Comparison of ENCODE assay signal across 20 cellular contexts in the genomic region with DNA sequence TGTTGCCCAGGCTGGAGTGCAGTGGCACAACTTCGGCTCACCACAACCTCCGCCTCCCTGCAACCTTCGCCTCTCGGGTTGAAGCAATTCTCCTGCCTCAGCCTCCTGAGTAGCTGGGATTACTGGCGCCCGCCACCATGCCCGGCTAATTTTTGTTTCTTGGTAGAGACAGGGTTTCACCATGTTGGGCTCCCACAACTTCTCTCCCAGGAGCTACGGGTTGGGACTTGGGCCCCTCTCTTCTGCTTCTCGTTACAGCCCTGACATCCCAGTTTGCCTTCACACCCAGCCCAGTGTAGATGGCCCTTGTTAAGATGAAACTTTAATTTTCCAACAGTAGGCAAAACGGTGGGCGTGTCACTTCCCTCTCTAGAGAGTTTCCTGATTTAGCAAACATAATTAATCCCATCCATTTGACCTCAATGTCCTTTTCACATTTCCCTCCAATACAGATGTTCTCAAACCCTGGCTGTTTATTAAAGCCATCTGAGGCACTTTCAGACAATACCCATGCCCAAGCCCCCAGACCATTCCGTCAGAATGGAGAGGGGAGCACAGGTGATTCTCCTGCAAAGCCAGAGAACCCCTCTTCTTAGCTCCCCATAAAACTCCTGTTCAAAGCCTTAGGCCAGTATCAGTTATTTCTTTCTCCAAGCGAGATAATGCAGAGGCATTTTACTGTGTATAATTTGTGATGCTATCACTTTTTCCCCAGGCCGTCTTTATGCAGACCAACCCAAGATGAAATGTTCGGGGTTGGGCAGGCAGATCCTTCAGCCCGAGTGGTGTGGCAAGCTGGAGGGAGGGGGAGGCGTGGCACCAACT.
"Had no signal": no experiment of that assay in that cellular context is flagged by ENCODE, and none has a peak within 500 bp of the region (broad histone marks: within the 10 kb centered on the region; RNA-seq: fewer than 3 reads in every experiment).

No MANE protein-coding gene starts in this region.

- H3K27ac Mint-ChIP-seq: activated CD4-positive, alpha-beta memory T cell treated with anti-CD3 and anti-CD28 coated beads, Interleukin-2, amount 10 ng/mL, durations not matched to agents 7 days and 5 days; activated T-cell treated with anti-CD3 and anti-CD28 coated beads, Interleukin-2, amount 50 U/mL, for 24 hours; natural killer cell; T-cell had no signal

- H3K4me3 Mint-ChIP-seq: activated CD4-positive, alpha-beta memory T cell treated with anti-CD3 and anti-CD28 coated beads, Interleukin-2, amount 10 ng/mL, durations not matched to agents 7 days and 5 days; activated T-cell treated with anti-CD3 and anti-CD28 coated beads, Interleukin-2, amount 50 U/mL, for 24 hours; central memory CD8-positive, alpha-beta T cell; natural killer cell; T-cell had no signal

- H3K27me3 ChIP-seq: brain microvascular endothelial cell, colonic mucosa, esophagus squamous epithelium, neutrophil, thyroid gland had no signal

- H3K9me3 Mint-ChIP-seq: activated CD4-positive, alpha-beta memory T cell treated with anti-CD3 and anti-CD28 coated beads, Interleukin-2, amount 10 ng/mL, durations not matched to agents 7 days and 5 days; activated T-cell treated with anti-CD3 and anti-CD28 coated beads, Interleukin-2, amount 50 U/mL, for 24 hours; central memory CD8-positive, alpha-beta T cell; natural killer cell; T-cell had no signal

- H3K4me3 ChIP-seq: colonic mucosa, esophagus squamous epithelium, thyroid gland had no signal

- H3K9ac ChIP-seq: parathyroid adenoma had no signal

- H2AFZ ChIP-seq: parathyroid adenoma had no signal

- H3K4me1 ChIP-seq: colonic mucosa, parathyroid adenoma, thyroid gland had no signal

- H3K36me3 Mint-ChIP-seq: natural killer cell had no signal

- H3K4me1 Mint-ChIP-seq: activated CD4-positive, alpha-beta memory T cell treated with anti-CD3 and anti-CD28 coated beads, Interleukin-2, amount 10 ng/mL, durations not matched to agents 7 days and 5 days; central memory CD8-positive, alpha-beta T cell; natural killer cell; T-cell had no signal

- H3K79me2 ChIP-seq: parathyroid adenoma had no signal

- ATAC-seq: natural killer cell, T-cell had no signal

- DNase-seq: activated CD4-positive, alpha-beta memory T cell treated with anti-CD3 and anti-CD28 coated beads, Interleukin-2, amount 10 ng/mL, durations not matched to agents 7 days and 5 days; activated CD4-positive, alpha-beta T cell treated with anti-CD3 and anti-CD28 coated beads for 48 hours; activated CD4-positive, CD25-positive, alpha-beta regulatory T cell; activated naive CD4-positive, alpha-beta T cell treated with anti-CD3 and anti-CD28 coated beads, Interleukin-2, amount 50 U/mL, for 16 hours; activated T-cell treated with anti-CD3 and anti-CD28 coated beads, Interleukin-2, amount 50 U/mL, for 24 hours; aorta; brain microvascular endothelial cell; colonic mucosa; esophagus squamous epithelium; mesenchymal stem cell; natural killer cell; stimulated activated CD4-positive, alpha-beta T cell treated with anti-CD3 and anti-CD28 coated beads, Interleukin-12 subunit alpha, Interleukin-12 subunit beta, amount 100 ng/mL, for 4 hours; stimulated activated CD4-positive, alpha-beta T cell treated with anti-CD3 and anti-CD28 coated beads, Interleukin-1b, Interleukin-23, amount 100 ng/mL, for 48 hours; stimulated activated CD8-positive, alpha-beta memory T cell treated with anti-CD3 and anti-CD28 coated beads, Interleukin-4, amount 100 ng/mL, for 48 hours; stimulated activated naive CD4-positive, alpha-beta T cell treated with Interleukin-2 at 50 U/mL for 16 hours; T-cell; thyroid gland had no signal

- H3K9me3 ChIP-seq: colonic mucosa, esophagus squamous epithelium, neutrophil, thyroid gland had no signal

- H3K36me3 ChIP-seq: brain microvascular endothelial cell, colonic mucosa, esophagus squamous epithelium, neutrophil, thyroid gland had no signal

- H3K27ac ChIP-seq: brain microvascular endothelial cell, colonic mucosa, esophagus squamous epithelium, neutrophil, parathyroid adenoma, thyroid gland had no signal
